In the genomic region with DNA sequence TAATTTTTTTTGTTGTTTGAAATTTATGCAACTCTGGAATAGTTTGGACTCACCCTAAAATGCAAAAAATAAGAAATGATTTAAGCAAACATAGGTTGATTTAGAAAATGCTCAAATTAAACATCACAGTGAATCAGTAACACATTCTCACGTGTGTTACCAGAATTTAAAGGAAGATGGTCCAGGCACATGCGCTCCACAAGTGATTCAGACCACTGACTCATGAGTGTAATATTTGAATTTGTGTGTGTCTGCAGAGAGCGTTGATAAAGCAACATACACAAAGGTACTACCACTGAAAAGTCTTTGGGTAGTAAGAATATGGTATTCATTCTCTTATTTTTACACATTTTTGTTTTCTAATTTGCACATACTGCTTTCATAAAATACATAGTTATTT, we compare ENCODE assay signal across 29 cellular contexts. TPM values are rescaled to one million over a fixed set of nuclear protein-coding genes. Genes with fewer than 3 reads are reported as not detected.
DNase-seq lines count a peak whose midpoint lies in the region; ATAC-seq and TF ChIP-seq lines count a peak whose summit lies in the region.
"Had no signal": no experiment of that assay in that cellular context is flagged by ENCODE, and none has a peak within 500 bp of the region (broad histone marks: within the 10 kb centered on the region; RNA-seq: fewer than 3 reads in every experiment).

No MANE protein-coding gene starts in this region.

- TF ChIP-seq CTCF in AG10803 (conservative IDR thresholded peaks at IDR 0.05; ENCODE audit: low read length), result no peak
- TF ChIP-seq CTCF in brain microvascular endothelial cell (IDR thresholded peaks at IDR 0.05; ENCODE audit: low read depth, low read length, missing control alignments), result no peak
- TF ChIP-seq CTCF in foreskin keratinocyte (conservative IDR thresholded peaks at IDR 0.05), result no peak
- no peak for TF ChIP-seq CTCF in prostate gland (IDR thresholded peaks at IDR 0.05)
- no peak for TF ChIP-seq CTCF in tibial artery (IDR thresholded peaks at IDR 0.05)

- no peak for TF ChIP-seq POLR2A in prostate gland (IDR thresholded peaks at IDR 0.05)

- H3K9me3 ChIP-seq in prostate gland (no peaks in the 10 kb centered on the region), tibial artery (no peaks in the 10 kb centered on the region)
- H3K9me3 ChIP-seq: SJSA1, upper lobe of left lung had no signal

- DNase-seq in AG10803 (ENCODE audit: low read depth), result peak; percentile 25
- DNase-seq in LHCN-M2 (ENCODE audit: low read depth), result peak; percentile 46
- peak; percentile 35 for DNase-seq in brain microvascular endothelial cell
- DNase-seq in foreskin keratinocyte, result peak in 1 of 2 donors; percentile 41
- DNase-seq in prostate gland (ENCODE audit: low spot score), result no peak
- no peak for DNase-seq in tibial artery
- DNase-seq: activated CD4-positive, CD25-positive, alpha-beta regulatory T cell treated with anti-CD3 and anti-CD28 coated beads, Interleukin-2, amount 50 U/mL, for 72 hours; activated CD8-positive, alpha-beta T cell treated with anti-CD3 and anti-CD28 coated beads, Interleukin-2, amount 10 ng/mL, durations not matched to agents 7 days and 5 days; aorta; Calu3; dorsolateral prefrontal cortex; GOT3; left colon; MM.1S; NCI-H2081; NCI-H2227 treated with DMSO at 0.1 percent for 48 hours; right cardiac atrium; RPMI8226; stimulated activated CD4-positive, alpha-beta T cell treated with anti-CD3 and anti-CD28 coated beads, Interleukin-4, amount 100 ng/mL, for 1 hour; substantia nigra; upper lobe of left lung had no signal

- H3K27me3 ChIP-seq in brain microvascular endothelial cell (replicated peaks), result no peaks in the 10 kb centered on the region
- no peaks in the 10 kb centered on the region for H3K27me3 ChIP-seq in foreskin keratinocyte
- no peaks in the 10 kb centered on the region for H3K27me3 ChIP-seq in prostate gland (replicated peaks; ENCODE audit: insufficient read depth)
- H3K27me3 ChIP-seq in tibial artery, result no peaks in the 10 kb centered on the region
- H3K27me3 ChIP-seq: dorsolateral prefrontal cortex, SJSA1, upper lobe of left lung had no signal

- 92% methylated on average over 3 of the region's 3 CpGs for WGBS in prostate gland

- intact Hi-C loops in prostate gland (cut with DNase I), result loop anchor here (10.0 kb wide), 1 partner anchor 372 kb away; no protein-coding TSS in a partner anchor
- intact Hi-C loops in tibial artery (cut with DNase I; ENCODE audit: low total_unique reads), result no loop called here

- in situ Hi-C loops in brain microvascular endothelial cell (cut with HindIII; ENCODE audit: low pct_ligation_motif_present, low sequenced_read_pairs), result no loop called here

- H3K27ac ChIP-seq in brain microvascular endothelial cell (no peak overlapping the region), foreskin keratinocyte (no peak overlapping the region), prostate gland (no peak overlapping the region), tibial artery (no peak overlapping the region)
- H3K27ac ChIP-seq: C4-2B, dorsolateral prefrontal cortex, parathyroid adenoma, SJSA1, upper lobe of left lung had no signal

- H3K36me3 ChIP-seq in brain microvascular endothelial cell (replicated peaks) (peaks cover 38% of the 10 kb centered on the region), prostate gland (no peaks in the 10 kb centered on the region), tibial artery (peaks cover 14 to 40% (median 24%) of the 10 kb centered on the region in 3 donors)

- no peak overlapping the region for H3K4me3 ChIP-seq in AG10803 (ENCODE audit: low read length)
- no peak overlapping the region for H3K4me3 ChIP-seq in brain microvascular endothelial cell (ENCODE audit: low read depth, low read length)
- no peak overlapping the region for H3K4me3 ChIP-seq in prostate gland
- no peak overlapping the region for H3K4me3 ChIP-seq in tibial artery
- H3K4me3 ChIP-seq: dorsolateral prefrontal cortex, K562, SJSA1, upper lobe of left lung had no signal

- H3K4me1 ChIP-seq in foreskin keratinocyte (no peaks in the 10 kb centered on the region), prostate gland (replicated peaks) (no peaks in the 10 kb centered on the region), tibial artery (peaks cover 0 to 5% (median 3%) of the 10 kb centered on the region in 4 donors)
- H3K4me1 ChIP-seq: parathyroid adenoma, SJSA1 had no signal

- ATAC-seq in foreskin keratinocyte, result peak; percentile 81
- ATAC-seq in GM21390 (IDR thresholded peaks at IDR 0.05; ENCODE audit: unreplicated experiment), result no peak
- ATAC-seq in GM21360 (IDR thresholded peaks at IDR 0.05; ENCODE audit: unreplicated experiment), result no peak
- ATAC-seq: activated CD8-positive, alpha-beta T cell treated with anti-CD3 and anti-CD28 coated beads, Interleukin-2, amount 10 ng/mL, durations not matched to agents 7 days and 5 days; activated naive CD4-positive, alpha-beta T cell treated with anti-CD3 and anti-CD28 coated beads, Interleukin-2, amount 50 U/mL, for 72 hours; K562; left colon; right cardiac atrium had no signal

RNA-seq across cellular contexts. Expression of gene SS18, which starts 7.9 kb away (rescaled TPM):
- 114 and 138 TPM in 2 replicates for total RNA-seq in LHCN-M2 (2014; rRNA removed)
- polyA plus RNA-seq in LHCN-M2 (2012), result 41.5 TPM
- 95.4 and 98.0 TPM in 2 replicates for total RNA-seq in foreskin keratinocyte
- polyA plus RNA-seq in foreskin keratinocyte, result 30.0 and 35.2 TPM in 2 replicates
- total RNA-seq in prostate gland, result 100 to 1,000 TPM in 1 of 2 donors, 10 to 100 TPM in 1; 94.7 to 158 TPM

RNA-seq across cellular contexts. Expression of gene PSMA8, which starts 51.2 kb away (rescaled TPM):
- total RNA-seq in LHCN-M2 (2014; rRNA removed) (not detected in 2 replicates), foreskin keratinocyte (not detected in 2 replicates), prostate gland (1 to 10 TPM in 1 of 2 donors, not detected in 1; 2.9 TPM)
- polyA plus RNA-seq in LHCN-M2 (2012), result not detected
- polyA plus RNA-seq in foreskin keratinocyte, result not detected in 2 replicates
- total RNA-seq: aorta, Calu3, K562, left colon, neural crest cell, right cardiac atrium, SJSA1 had no signal
- polyA plus RNA-seq: aorta, K562 had no signal

Comparison
In these comparisons a context has a peak if more than half of its experiments do, and no peak if none do; other contexts are left out.
1. DNase-seq: peak in AG10803 (single experiment), LHCN-M2 (single experiment) and brain microvascular endothelial cell (single experiment); none in prostate gland (single experiment) and tibial artery (0 of 2).